In genomic region chr10:36669615-36670325, GRCh38 we compare ENCODE assay signal across 13 cellular contexts.
"Had no signal": no experiment of that assay in that cellular context is flagged by ENCODE, and none has a peak within 500 bp of the region (broad histone marks: within the 10 kb centered on the region; RNA-seq: fewer than 3 reads in every experiment).

No MANE protein-coding gene starts in this region.

- H3K4me3 Mint-ChIP-seq: activated CD4-positive, alpha-beta memory T cell treated with anti-CD3 and anti-CD28 coated beads, Interleukin-2, amount 10 ng/mL, durations not matched to agents 7 days and 5 days; activated naive CD8-positive, alpha-beta T cell treated with anti-CD3 and anti-CD28 coated beads for 36 hours; activated T-cell treated with anti-CD3 and anti-CD28 coated beads, Interleukin-2, amount 50 U/mL, for 72 hours; naive B cell had no signal

- H3K27ac ChIP-seq: gastrocnemius medialis, suprapubic skin had no signal

- H3K9me3 Mint-ChIP-seq: activated naive CD8-positive, alpha-beta T cell treated with anti-CD3 and anti-CD28 coated beads for 36 hours had no signal

- DNase-seq: activated CD4-positive, alpha-beta memory T cell treated with anti-CD3 and anti-CD28 coated beads, Interleukin-2, amount 10 ng/mL, durations not matched to agents 7 days and 5 days; activated CD4-positive, alpha-beta T cell treated with anti-CD3 and anti-CD28 coated beads for 1 hour; activated CD8-positive, alpha-beta memory T cell treated with anti-CD3 and anti-CD28 coated beads, Interleukin-2, amount 50 U/mL, for 4 hours; activated gamma-delta T cell treated with Interleukin-2 at 50 U/mL for 16 hours; activated naive CD8-positive, alpha-beta T cell treated with anti-CD3 and anti-CD28 coated beads for 36 hours; activated T-cell treated with anti-CD3 and anti-CD28 coated beads, Interleukin-2, amount 50 U/mL, for 72 hours; effector CD4-positive, alpha-beta T cell; gastrocnemius medialis; naive B cell; stimulated activated naive CD4-positive, alpha-beta T cell treated with Interleukin-2 at 50 U/mL for 16 hours had no signal

- H3K36me3 ChIP-seq: gastrocnemius medialis, suprapubic skin had no signal

- H3K36me3 Mint-ChIP-seq: activated naive CD8-positive, alpha-beta T cell treated with anti-CD3 and anti-CD28 coated beads for 36 hours; naive B cell had no signal

- H3K27me3 ChIP-seq: gastrocnemius medialis, suprapubic skin had no signal

- ATAC-seq: activated T-cell treated with anti-CD3 and anti-CD28 coated beads, Interleukin-2, amount 50 U/mL, for 72 hours; gastrocnemius medialis; sciatic nerve had no signal

- H3K4me1 Mint-ChIP-seq: activated CD4-positive, alpha-beta memory T cell treated with anti-CD3 and anti-CD28 coated beads, Interleukin-2, amount 10 ng/mL, durations not matched to agents 7 days and 5 days; activated naive CD8-positive, alpha-beta T cell treated with anti-CD3 and anti-CD28 coated beads for 36 hours; naive B cell had no signal

- H3K9me3 ChIP-seq: gastrocnemius medialis, suprapubic skin had no signal

- H3K4me1 ChIP-seq: gastrocnemius medialis, suprapubic skin had no signal

- H3K27ac Mint-ChIP-seq: activated CD4-positive, alpha-beta memory T cell treated with anti-CD3 and anti-CD28 coated beads, Interleukin-2, amount 10 ng/mL, durations not matched to agents 7 days and 5 days; activated naive CD8-positive, alpha-beta T cell treated with anti-CD3 and anti-CD28 coated beads for 36 hours; activated T-cell treated with anti-CD3 and anti-CD28 coated beads, Interleukin-2, amount 50 U/mL, for 72 hours; naive B cell; progenitor cell of endocrine pancreas had no signal

- H3K4me3 ChIP-seq: gastrocnemius medialis, suprapubic skin had no signal

- H3K27me3 Mint-ChIP-seq: activated CD4-positive, alpha-beta memory T cell treated with anti-CD3 and anti-CD28 coated beads, Interleukin-2, amount 10 ng/mL, durations not matched to agents 7 days and 5 days; activated naive CD8-positive, alpha-beta T cell treated with anti-CD3 and anti-CD28 coated beads for 36 hours; naive B cell; progenitor cell of endocrine pancreas had no signal
